Comparison of ENCODE assay signal across 12 cellular contexts in the genomic region with DNA sequence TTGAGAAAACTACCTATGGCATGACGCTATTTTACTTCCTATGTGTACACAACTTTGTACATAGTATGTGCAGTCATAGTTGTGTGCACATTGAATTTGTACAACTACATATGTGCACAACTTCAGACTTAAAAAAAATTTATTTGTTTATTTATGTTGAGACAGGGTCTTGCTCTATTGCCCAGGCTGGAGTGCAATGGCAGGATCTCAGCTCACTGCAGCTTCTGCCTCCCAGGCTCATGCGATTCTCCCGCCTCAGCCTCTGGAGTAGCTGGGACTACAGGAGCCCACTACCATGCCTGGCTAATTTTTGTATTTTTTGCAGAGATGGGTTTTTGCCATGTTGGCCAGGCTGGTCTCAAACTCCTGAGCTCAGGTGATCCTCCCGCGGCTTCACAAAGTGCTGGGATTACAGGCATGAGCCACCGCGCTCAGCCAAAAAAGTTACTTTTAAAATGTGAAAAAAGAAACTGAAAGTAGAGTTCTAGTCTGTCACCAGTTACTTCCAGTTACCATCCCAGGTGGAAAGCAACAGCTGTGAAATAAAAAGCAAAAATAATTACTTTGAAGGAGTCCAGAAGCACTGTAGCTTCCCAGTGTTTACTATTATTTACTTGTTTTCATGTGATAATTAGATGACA. TPM values are rescaled to one million over a fixed set of nuclear protein-coding genes. Genes with fewer than 3 reads are reported as not detected.
DNase-seq lines count a peak whose midpoint lies in the region; ATAC-seq and TF ChIP-seq lines count a peak whose summit lies in the region.
"Had no signal": no experiment of that assay in that cellular context is flagged by ENCODE, and none has a peak within 500 bp of the region (broad histone marks: within the 10 kb centered on the region; RNA-seq: fewer than 3 reads in every experiment).

No MANE protein-coding gene starts in this region.

- CTCF ChIA-PET in activated B cell treated with CpG ODN at 0.5 μM for 24 hours (lab: Charles Lee), result interaction anchor here (1.0 to 4.4 kb wide), 3 partner anchors 35 to 243 kb away, joined by 3 to 23 read pairs (median 4); no protein-coding TSS in a partner anchor

- 63 to 84% (median 79%) methylated on average over 7 of the region's 7 CpGs for WGBS in heart left ventricle, 4 donors

- no peaks in the 10 kb centered on the region for H3K9me3 Mint-ChIP-seq in activated B cell treated with CpG ODN at 0.5 μM for 24 hours
- peaks cover 9% of the 10 kb centered on the region for H3K9me3 Mint-ChIP-seq in glutamatergic neuron (ENCODE audit: unreplicated experiment)
- H3K9me3 Mint-ChIP-seq in stimulated activated memory B cell treated with anti-CD40 and anti-IgM and Interleukin-4, amounts not matched to agents 10 μg/mL and 1 μg/mL and 100 μg/mL, for 72 hours, result no peaks in the 10 kb centered on the region

- DNase-seq in heart left ventricle (no peak), right atrium auricular region (ENCODE audit: low spot score) (no peak), activated B cell treated with CpG ODN at 0.5 μM for 24 hours (no peak), glutamatergic neuron (no peak), DMS153 (lab: John Stamatoyannopoulos, UW) (no peak)
- DNase-seq: NCI-H2029, PC-9, retina, T1000 had no signal

- POLR2A ChIA-PET in activated B cell treated with CpG ODN at 0.5 μM for 24 hours (lab: Charles Lee), result interaction anchor here (2.1 to 8.6 kb wide), 7 partner anchors 14 to 210 kb away, joined by 7 to 170 read pairs (median 19); a partner anchor contains a TSS

- H3K4me3 ChIP-seq in heart left ventricle (peak overlapping the region in 7 of 12 donors; percentile 12 to 43 (median 18)), right atrium auricular region (no peak overlapping the region)
- H3K4me3 ChIP-seq: PC-9 had no signal

- H3K4me3 Mint-ChIP-seq in activated B cell treated with CpG ODN at 0.5 μM for 24 hours (peak overlapping the region; percentile 78), glutamatergic neuron (ENCODE audit: unreplicated experiment) (peak overlapping the region; percentile 26)
- H3K4me3 Mint-ChIP-seq in stimulated activated memory B cell treated with anti-CD40 and anti-IgM and Interleukin-4, amounts not matched to agents 10 μg/mL and 1 μg/mL and 100 μg/mL, for 72 hours, result peak overlapping the region; percentile 60

- TF ChIP-seq CTCF in heart left ventricle (IDR thresholded peaks at IDR 0.05) (no peak), right atrium auricular region (IDR thresholded peaks at IDR 0.05) (no peak), activated B cell treated with CpG ODN at 0.5 μM for 24 hours (IDR thresholded peaks at IDR 0.05) (no peak), glutamatergic neuron (IDR thresholded peaks at IDR 0.05; ENCODE audit: partially characterized antibody, unreplicated experiment) (no peak)

- TF ChIP-seq POLR2A in heart left ventricle (IDR thresholded peaks at IDR 0.05), result no peak

- H3K4me1 ChIP-seq in heart left ventricle (peaks cover 3 to 63% (median 35%) of the 10 kb centered on the region in 12 donors), right atrium auricular region (peaks cover 0 to 42% of the 10 kb centered on the region in 2 donors)

- H3K27me3 ChIP-seq in heart left ventricle (no peaks in the 10 kb centered on the region), right atrium auricular region (no peaks in the 10 kb centered on the region)

- ATAC-seq in heart left ventricle (no peak), activated B cell treated with CpG ODN at 0.5 μM for 24 hours (ENCODE audit: low read depth) (no peak), GM18519 (IDR thresholded peaks at IDR 0.05; ENCODE audit: low FRiP score, unreplicated experiment) (no peak), GM19455 (IDR thresholded peaks at IDR 0.05; ENCODE audit: unreplicated experiment) (no peak)
- no peak for ATAC-seq in stimulated activated memory B cell treated with anti-CD40 and anti-IgM and Interleukin-4, amounts not matched to agents 10 μg/mL and 1 μg/mL and 100 μg/mL, for 72 hours

- H3K36me3 ChIP-seq in heart left ventricle (peaks cover 0 to 10% (median 1%) of the 10 kb centered on the region in 9 donors), right atrium auricular region (no peaks in the 10 kb centered on the region)

- H3K27ac Mint-ChIP-seq in activated B cell treated with CpG ODN at 0.5 μM for 24 hours (peak overlapping the region; percentile 79), glutamatergic neuron (ENCODE audit: unreplicated experiment) (no peak overlapping the region)
- H3K27ac Mint-ChIP-seq in stimulated activated memory B cell treated with anti-CD40 and anti-IgM and Interleukin-4, amounts not matched to agents 10 μg/mL and 1 μg/mL and 100 μg/mL, for 72 hours, result peak overlapping the region; percentile 43

- no peaks in the 10 kb centered on the region for H3K9me3 ChIP-seq in heart left ventricle
- H3K9me3 ChIP-seq in right atrium auricular region, result no peaks in the 10 kb centered on the region

- no peaks in the 10 kb centered on the region for H3K27me3 Mint-ChIP-seq in activated B cell treated with CpG ODN at 0.5 μM for 24 hours
- peaks cover 6% of the 10 kb centered on the region for H3K27me3 Mint-ChIP-seq in glutamatergic neuron (ENCODE audit: unreplicated experiment)
- no peaks in the 10 kb centered on the region for H3K27me3 Mint-ChIP-seq in stimulated activated memory B cell treated with anti-CD40 and anti-IgM and Interleukin-4, amounts not matched to agents 10 μg/mL and 1 μg/mL and 100 μg/mL, for 72 hours

- H3K4me1 Mint-ChIP-seq in activated B cell treated with CpG ODN at 0.5 μM for 24 hours (peaks cover 78% of the 10 kb centered on the region), glutamatergic neuron (ENCODE audit: low read depth, unreplicated experiment) (peaks cover 17% of the 10 kb centered on the region)
- H3K4me1 Mint-ChIP-seq in stimulated activated memory B cell treated with anti-CD40 and anti-IgM and Interleukin-4, amounts not matched to agents 10 μg/mL and 1 μg/mL and 100 μg/mL, for 72 hours, result peaks cover 58% of the 10 kb centered on the region

- H3K36me3 Mint-ChIP-seq in activated B cell treated with CpG ODN at 0.5 μM for 24 hours (ENCODE audit: low read depth) (peaks cover 35% of the 10 kb centered on the region), glutamatergic neuron (ENCODE audit: unreplicated experiment) (no peaks in the 10 kb centered on the region)
- H3K36me3 Mint-ChIP-seq in stimulated activated memory B cell treated with anti-CD40 and anti-IgM and Interleukin-4, amounts not matched to agents 10 μg/mL and 1 μg/mL and 100 μg/mL, for 72 hours, result peaks cover 12% of the 10 kb centered on the region

- H3K27ac ChIP-seq in heart left ventricle (peak overlapping the region in 3 of 12 donors; percentile 6 to 22 (median 7)), right atrium auricular region (no peak overlapping the region)
- H3K27ac ChIP-seq: PC-9 had no signal

- intact Hi-C loops in heart left ventricle (cut with DNase I), result loop anchor here (5.0 to 10.0 kb wide), 9 partner anchors 58 to 217 kb away; a partner anchor contains a TSS
- intact Hi-C loops in activated B cell treated with CpG ODN at 0.5 μM for 24 hours (cut with micrococcal nuclease), result loop anchor here (5.0 to 10.0 kb wide), 3 partner anchors 303 to 1945 kb away; a partner anchor contains a TSS

RNA-seq across cellular contexts. Expression of a gene that starts 1.7 kb away (rescaled TPM):
- total RNA-seq in heart left ventricle (10 to 100 TPM; 10.6 to 17.7 (median 13.9) TPM), right atrium auricular region (10 to 100 TPM; 10.4 to 13.1 TPM), activated B cell treated with CpG ODN at 0.5 μM for 24 hours (38.9 and 40.2 TPM in 2 replicates), glutamatergic neuron (ENCODE audit: unreplicated experiment) (37.4 TPM)
- 1 to 10 TPM; 3.8 to 4.1 TPM for polyA plus RNA-seq in heart left ventricle

RNA-seq across cellular contexts. Expression of a gene that starts 15.6 kb away (rescaled TPM):
- 1 to 10 TPM in 8 of 9 donors, under 1 TPM in 1; 0.48 to 2.9 (median 2.2) TPM for total RNA-seq in heart left ventricle
- 1 to 10 TPM; 3.4 to 4.9 TPM for polyA plus RNA-seq in heart left ventricle
- 1 to 10 TPM; 1.2 to 3.1 TPM for total RNA-seq in right atrium auricular region
- total RNA-seq in activated B cell treated with CpG ODN at 0.5 μM for 24 hours, result 10.6 and 12.6 TPM in 2 replicates
- total RNA-seq in glutamatergic neuron (ENCODE audit: unreplicated experiment), result 20.0 TPM

RNA-seq across cellular contexts. Expression of a gene that starts 59.6 kb away (rescaled TPM):
- total RNA-seq in heart left ventricle (under 1 TPM; 0.18 to 0.88 (median 0.45) TPM), right atrium auricular region (1 to 10 TPM in 1 of 2 donors, under 1 TPM in 1; 0.47 to 1.1 TPM), activated B cell treated with CpG ODN at 0.5 μM for 24 hours (6.0 and 6.3 TPM in 2 replicates), glutamatergic neuron (ENCODE audit: unreplicated experiment) (0.47 TPM)
- polyA plus RNA-seq in heart left ventricle, result under 1 TPM; 0.46 to 0.78 TPM

Comparison
In these comparisons a context has a peak if more than half of its experiments do, and no peak if none do; other contexts are left out.
1. H3K4me3 ChIP-seq: peak in heart left ventricle (7 of 12); none in right atrium auricular region (0 of 2).
2. H3K4me3 Mint-ChIP-seq: peak in every context shown above with its lines; median percentile 78 in activated B cell treated with CpG ODN at 0.5 μM for 24 hours; 60 in stimulated activated memory B cell treated with anti-CD40 and anti-IgM and Interleukin-4, amounts not matched to agents 10 μg/mL and 1 μg/mL and 100 μg/mL, for 72 hours; 26 in glutamatergic neuron.